Comparison of ENCODE assay signal across 2 cellular contexts in the genomic region with DNA sequence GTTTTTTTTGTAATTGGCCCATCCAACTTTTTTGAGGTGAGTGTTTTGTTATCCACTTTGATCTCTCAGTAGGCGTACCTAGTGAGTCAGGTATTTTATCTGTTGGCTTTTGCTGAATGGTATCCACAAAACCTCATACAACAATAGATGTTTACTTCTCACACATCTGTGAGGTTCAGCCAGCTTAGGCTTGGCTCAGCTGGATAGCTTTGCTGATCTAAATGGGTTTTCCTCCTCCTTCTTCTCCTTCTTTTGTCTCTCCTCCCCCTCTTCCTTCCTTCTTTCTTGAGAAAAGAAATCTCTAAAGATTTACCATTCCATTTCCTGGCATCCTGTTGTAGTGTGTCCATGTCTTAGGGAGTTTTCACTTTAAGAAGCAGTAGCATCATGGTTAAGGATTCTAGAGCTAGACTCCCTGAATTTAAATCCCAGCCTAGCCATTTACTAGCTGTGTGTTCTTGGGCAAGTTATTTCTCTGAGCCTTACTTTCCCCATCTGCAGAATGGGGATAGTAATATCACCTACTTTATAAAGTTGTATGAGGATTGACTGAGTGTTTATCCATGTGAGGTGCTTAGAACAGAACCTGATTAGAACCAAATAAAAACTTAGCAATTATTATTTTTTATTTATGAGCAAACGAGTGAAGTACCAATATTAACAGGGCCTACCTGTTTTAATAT.
TF ChIP-seq lines count a peak whose summit lies in the region.

No MANE protein-coding gene starts in this region.

TF ChIP-seq in HepG2, 621 proteins besides CTCF, POLR2A, EP300 and RAD21 (continues in another document):
- TF ChIP-seq FOSL2 (CRISPR knock-in tag; IDR thresholded peaks at IDR 0.05): 0 out of 2 replicates have a peak, but pooled peaks have one; percentile 20
- no peak for TF ChIP-seq FOXA1 (IDR thresholded peaks at IDR 0.05)
- TF ChIP-seq FOXA1 (CRISPR knock-in tag; IDR thresholded peaks at IDR 0.05): peak; percentile 51; the same call in 1 of the 2 replicates
- no peak for TF ChIP-seq TP53 (CRISPR knock-in tag; conservative IDR thresholded peaks at IDR 0.05)
- TF ChIP-seq MLLT10 (CRISPR knock-in tag; IDR thresholded peaks at IDR 0.05): no peak
- TF ChIP-seq ZFP82 (CRISPR knock-in tag; IDR thresholded peaks at IDR 0.05; ENCODE audit: borderline replicate concordance): no peak
- TF ChIP-seq, protein P1, sequence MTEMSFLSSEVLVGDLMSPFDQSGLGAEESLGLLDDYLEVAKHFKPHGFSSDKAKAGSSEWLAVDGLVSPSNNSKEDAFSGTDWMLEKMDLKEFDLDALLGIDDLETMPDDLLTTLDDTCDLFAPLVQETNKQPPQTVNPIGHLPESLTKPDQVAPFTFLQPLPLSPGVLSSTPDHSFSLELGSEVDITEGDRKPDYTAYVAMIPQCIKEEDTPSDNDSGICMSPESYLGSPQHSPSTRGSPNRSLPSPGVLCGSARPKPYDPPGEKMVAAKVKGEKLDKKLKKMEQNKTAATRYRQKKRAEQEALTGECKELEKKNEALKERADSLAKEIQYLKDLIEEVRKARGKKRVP (CRISPR knock-in tag; IDR thresholded peaks at IDR 0.05): no peak
- 0 out of 2 replicates have a peak, but pooled peaks have one; percentile 2 for TF ChIP-seq MAFF (IDR thresholded peaks at IDR 0.05; ENCODE audit: low read depth, low read length)
- no peak for TF ChIP-seq HNF4A (CRISPR knock-in tag; IDR thresholded peaks at IDR 0.05)
- TF ChIP-seq, protein P2, sequence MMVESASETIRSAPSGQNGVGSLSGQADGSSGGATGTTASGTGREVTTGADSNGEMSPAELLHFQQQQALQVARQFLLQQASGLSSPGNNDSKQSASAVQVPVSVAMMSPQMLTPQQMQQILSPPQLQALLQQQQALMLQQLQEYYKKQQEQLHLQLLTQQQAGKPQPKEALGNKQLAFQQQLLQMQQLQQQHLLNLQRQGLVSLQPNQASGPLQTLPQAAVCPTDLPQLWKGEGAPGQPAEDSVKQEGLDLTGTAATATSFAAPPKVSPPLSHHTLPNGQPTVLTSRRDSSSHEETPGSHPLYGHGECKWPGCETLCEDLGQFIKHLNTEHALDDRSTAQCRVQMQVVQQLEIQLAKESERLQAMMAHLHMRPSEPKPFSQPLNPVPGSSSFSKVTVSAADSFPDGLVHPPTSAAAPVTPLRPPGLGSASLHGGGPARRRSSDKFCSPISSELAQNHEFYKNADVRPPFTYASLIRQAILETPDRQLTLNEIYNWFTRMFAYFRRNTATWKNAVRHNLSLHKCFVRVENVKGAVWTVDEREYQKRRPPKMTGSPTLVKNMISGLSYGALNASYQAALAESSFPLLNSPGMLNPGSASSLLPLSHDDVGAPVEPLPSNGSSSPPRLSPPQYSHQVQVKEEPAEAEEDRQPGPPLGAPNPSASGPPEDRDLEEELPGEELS (CRISPR knock-in tag; IDR thresholded peaks at IDR 0.05): peak; percentile 77
- TF ChIP-seq KLF9 (CRISPR knock-in tag; IDR thresholded peaks at IDR 0.05; ENCODE audit: low read depth): no peak
- peak; percentile 71 for TF ChIP-seq FOXP1 (IDR thresholded peaks at IDR 0.05)
- TF ChIP-seq FOXP1 (CRISPR knock-in tag; IDR thresholded peaks at IDR 0.05): peak; percentile 56
- TF ChIP-seq, protein P3, sequence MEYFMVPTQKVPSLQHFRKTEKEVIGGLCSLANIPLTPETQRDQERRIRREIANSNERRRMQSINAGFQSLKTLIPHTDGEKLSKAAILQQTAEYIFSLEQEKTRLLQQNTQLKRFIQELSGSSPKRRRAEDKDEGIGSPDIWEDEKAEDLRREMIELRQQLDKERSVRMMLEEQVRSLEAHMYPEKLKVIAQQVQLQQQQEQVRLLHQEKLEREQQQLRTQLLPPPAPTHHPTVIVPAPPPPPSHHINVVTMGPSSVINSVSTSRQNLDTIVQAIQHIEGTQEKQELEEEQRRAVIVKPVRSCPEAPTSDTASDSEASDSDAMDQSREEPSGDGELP (IDR thresholded peaks at IDR 0.05; ENCODE audit: borderline replicate concordance, low read depth): peak; percentile 63
- TF ChIP-seq SOX6 (IDR thresholded peaks at IDR 0.05): no peak
- TF ChIP-seq SOX6 (CRISPR knock-in tag; IDR thresholded peaks at IDR 0.05): peak; percentile 87
- TF ChIP-seq, protein P4, sequence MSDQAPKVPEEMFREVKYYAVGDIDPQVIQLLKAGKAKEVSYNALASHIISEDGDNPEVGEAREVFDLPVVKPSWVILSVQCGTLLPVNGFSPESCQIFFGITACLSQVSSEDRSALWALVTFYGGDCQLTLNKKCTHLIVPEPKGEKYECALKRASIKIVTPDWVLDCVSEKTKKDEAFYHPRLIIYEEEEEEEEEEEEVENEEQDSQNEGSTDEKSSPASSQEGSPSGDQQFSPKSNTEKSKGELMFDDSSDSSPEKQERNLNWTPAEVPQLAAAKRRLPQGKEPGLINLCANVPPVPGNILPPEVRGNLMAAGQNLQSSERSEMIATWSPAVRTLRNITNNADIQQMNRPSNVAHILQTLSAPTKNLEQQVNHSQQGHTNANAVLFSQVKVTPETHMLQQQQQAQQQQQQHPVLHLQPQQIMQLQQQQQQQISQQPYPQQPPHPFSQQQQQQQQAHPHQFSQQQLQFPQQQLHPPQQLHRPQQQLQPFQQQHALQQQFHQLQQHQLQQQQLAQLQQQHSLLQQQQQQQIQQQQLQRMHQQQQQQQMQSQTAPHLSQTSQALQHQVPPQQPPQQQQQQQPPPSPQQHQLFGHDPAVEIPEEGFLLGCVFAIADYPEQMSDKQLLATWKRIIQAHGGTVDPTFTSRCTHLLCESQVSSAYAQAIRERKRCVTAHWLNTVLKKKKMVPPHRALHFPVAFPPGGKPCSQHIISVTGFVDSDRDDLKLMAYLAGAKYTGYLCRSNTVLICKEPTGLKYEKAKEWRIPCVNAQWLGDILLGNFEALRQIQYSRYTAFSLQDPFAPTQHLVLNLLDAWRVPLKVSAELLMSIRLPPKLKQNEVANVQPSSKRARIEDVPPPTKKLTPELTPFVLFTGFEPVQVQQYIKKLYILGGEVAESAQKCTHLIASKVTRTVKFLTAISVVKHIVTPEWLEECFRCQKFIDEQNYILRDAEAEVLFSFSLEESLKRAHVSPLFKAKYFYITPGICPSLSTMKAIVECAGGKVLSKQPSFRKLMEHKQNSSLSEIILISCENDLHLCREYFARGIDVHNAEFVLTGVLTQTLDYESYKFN (CRISPR knock-in tag; conservative IDR thresholded peaks at IDR 0.05): peak; percentile 64
- TF ChIP-seq HDAC6 (IDR thresholded peaks at IDR 0.05; ENCODE audit: low read depth, low read length): no peak
- TF ChIP-seq NCOA2 (CRISPR knock-in tag; IDR thresholded peaks at IDR 0.05): 0 out of 2 replicates have a peak, but pooled peaks have one; percentile 7
- TF ChIP-seq MAFK (conservative IDR thresholded peaks at IDR 0.05 in 1 of 2, IDR thresholded peaks at IDR 0.05 in 1 of 2; ENCODE audit: low read length in 2 of 2): 0 out of 4 replicates have a peak, but pooled peaks of 1 of the 2 experiments have one; percentile 10
- TF ChIP-seq HES4 (CRISPR knock-in tag; IDR thresholded peaks at IDR 0.05; ENCODE audit: borderline replicate concordance): no peak

TF ChIP-seq in WTC11, 78 proteins besides CTCF, POLR2A, EP300 and RAD21:
- TF ChIP-seq, protein P5, sequence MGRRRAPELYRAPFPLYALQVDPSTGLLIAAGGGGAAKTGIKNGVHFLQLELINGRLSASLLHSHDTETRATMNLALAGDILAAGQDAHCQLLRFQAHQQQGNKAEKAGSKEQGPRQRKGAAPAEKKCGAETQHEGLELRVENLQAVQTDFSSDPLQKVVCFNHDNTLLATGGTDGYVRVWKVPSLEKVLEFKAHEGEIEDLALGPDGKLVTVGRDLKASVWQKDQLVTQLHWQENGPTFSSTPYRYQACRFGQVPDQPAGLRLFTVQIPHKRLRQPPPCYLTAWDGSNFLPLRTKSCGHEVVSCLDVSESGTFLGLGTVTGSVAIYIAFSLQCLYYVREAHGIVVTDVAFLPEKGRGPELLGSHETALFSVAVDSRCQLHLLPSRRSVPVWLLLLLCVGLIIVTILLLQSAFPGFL (CRISPR knock-in tag; IDR thresholded peaks at IDR 0.05; ENCODE audit: borderline replicate concordance): no peak
- TF ChIP-seq, protein P6, sequence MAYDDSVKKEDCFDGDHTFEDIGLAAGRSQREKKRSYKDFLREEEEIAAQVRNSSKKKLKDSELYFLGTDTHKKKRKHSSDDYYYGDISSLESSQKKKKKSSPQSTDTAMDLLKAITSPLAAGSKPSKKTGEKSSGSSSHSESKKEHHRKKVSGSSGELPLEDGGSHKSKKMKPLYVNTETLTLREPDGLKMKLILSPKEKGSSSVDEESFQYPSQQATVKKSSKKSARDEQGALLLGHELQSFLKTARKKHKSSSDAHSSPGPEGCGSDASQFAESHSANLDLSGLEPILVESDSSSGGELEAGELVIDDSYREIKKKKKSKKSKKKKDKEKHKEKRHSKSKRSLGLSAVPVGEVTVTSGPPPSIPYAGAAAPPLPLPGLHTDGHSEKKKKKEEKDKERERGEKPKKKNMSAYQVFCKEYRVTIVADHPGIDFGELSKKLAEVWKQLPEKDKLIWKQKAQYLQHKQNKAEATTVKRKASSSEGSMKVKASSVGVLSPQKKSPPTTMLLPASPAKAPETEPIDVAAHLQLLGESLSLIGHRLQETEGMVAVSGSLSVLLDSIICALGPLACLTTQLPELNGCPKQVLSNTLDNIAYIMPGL (CRISPR knock-in tag; IDR thresholded peaks at IDR 0.05): no peak
- TF ChIP-seq ZBTB21 (CRISPR knock-in tag; IDR thresholded peaks at IDR 0.05; ENCODE audit: borderline replicate concordance): no peak
- peak; percentile 98 for TF ChIP-seq GTF2I (CRISPR knock-in tag; conservative IDR thresholded peaks at IDR 0.05)
- TF ChIP-seq MYBL2 (CRISPR knock-in tag; IDR thresholded peaks at IDR 0.05): no peak
- TF ChIP-seq ZNF263 (CRISPR knock-in tag; IDR thresholded peaks at IDR 0.05; ENCODE audit: low read depth): no peak
- TF ChIP-seq NFYB (CRISPR knock-in tag; conservative IDR thresholded peaks at IDR 0.05; ENCODE audit: low read depth): no peak
- TF ChIP-seq, protein P7, sequence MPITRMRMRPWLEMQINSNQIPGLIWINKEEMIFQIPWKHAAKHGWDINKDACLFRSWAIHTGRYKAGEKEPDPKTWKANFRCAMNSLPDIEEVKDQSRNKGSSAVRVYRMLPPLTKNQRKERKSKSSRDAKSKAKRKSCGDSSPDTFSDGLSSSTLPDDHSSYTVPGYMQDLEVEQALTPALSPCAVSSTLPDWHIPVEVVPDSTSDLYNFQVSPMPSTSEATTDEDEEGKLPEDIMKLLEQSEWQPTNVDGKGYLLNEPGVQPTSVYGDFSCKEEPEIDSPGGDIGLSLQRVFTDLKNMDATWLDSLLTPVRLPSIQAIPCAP (CRISPR knock-in tag; IDR thresholded peaks at IDR 0.05): no peak
- TF ChIP-seq, protein P2 (CRISPR knock-in tag; IDR thresholded peaks at IDR 0.05): peak; percentile 65; the same call in 1 of the 2 replicates
- TF ChIP-seq TEAD1 (CRISPR knock-in tag; IDR thresholded peaks at IDR 0.05): peak; percentile 69; the same call in 1 of the 2 replicates
- TF ChIP-seq, protein P8, sequence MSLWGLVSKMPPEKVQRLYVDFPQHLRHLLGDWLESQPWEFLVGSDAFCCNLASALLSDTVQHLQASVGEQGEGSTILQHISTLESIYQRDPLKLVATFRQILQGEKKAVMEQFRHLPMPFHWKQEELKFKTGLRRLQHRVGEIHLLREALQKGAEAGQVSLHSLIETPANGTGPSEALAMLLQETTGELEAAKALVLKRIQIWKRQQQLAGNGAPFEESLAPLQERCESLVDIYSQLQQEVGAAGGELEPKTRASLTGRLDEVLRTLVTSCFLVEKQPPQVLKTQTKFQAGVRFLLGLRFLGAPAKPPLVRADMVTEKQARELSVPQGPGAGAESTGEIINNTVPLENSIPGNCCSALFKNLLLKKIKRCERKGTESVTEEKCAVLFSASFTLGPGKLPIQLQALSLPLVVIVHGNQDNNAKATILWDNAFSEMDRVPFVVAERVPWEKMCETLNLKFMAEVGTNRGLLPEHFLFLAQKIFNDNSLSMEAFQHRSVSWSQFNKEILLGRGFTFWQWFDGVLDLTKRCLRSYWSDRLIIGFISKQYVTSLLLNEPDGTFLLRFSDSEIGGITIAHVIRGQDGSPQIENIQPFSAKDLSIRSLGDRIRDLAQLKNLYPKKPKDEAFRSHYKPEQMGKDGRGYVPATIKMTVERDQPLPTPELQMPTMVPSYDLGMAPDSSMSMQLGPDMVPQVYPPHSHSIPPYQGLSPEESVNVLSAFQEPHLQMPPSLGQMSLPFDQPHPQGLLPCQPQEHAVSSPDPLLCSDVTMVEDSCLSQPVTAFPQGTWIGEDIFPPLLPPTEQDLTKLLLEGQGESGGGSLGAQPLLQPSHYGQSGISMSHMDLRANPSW (CRISPR knock-in tag; conservative IDR thresholded peaks at IDR 0.05; ENCODE audit: low read depth): no peak
- TF ChIP-seq ZNF317 (CRISPR knock-in tag; IDR thresholded peaks at IDR 0.05; ENCODE audit: borderline replicate concordance, low read depth): no peak
- TF ChIP-seq NFE2L1 (CRISPR knock-in tag; IDR thresholded peaks at IDR 0.05): peak; percentile 74; the same call in 1 of the 2 replicates
- peak; percentile 89 for TF ChIP-seq ETV6 (CRISPR knock-in tag; IDR thresholded peaks at IDR 0.05)
- TF ChIP-seq FOXK1 (CRISPR knock-in tag; IDR thresholded peaks at IDR 0.05): 0 out of 2 replicates have a peak, but pooled peaks have one; percentile 55
TF ChIP-seq in WTC11: peak in this region for 6.
